In genomic region chr5:121038438-121038837, GRCh38 we compare ENCODE assay signal across 35 cellular contexts.
DNase-seq lines count a peak whose midpoint lies in the region; ATAC-seq, FAIRE-seq and TF ChIP-seq lines count a peak whose summit lies in the region.
"Had no signal": no experiment of that assay in that cellular context is flagged by ENCODE, and none has a peak within 500 bp of the region (broad histone marks: within the 10 kb centered on the region; RNA-seq: fewer than 3 reads in every experiment).

No MANE protein-coding gene starts in this region.

- no peak overlapping the region for H3K27ac ChIP-seq in ACC112 (ENCODE audit: low read depth, low read length)
- H3K27ac ChIP-seq in K562 (ENCODE audit: extremely low read depth, low read depth, low read length), result no peak overlapping the region
- H3K27ac ChIP-seq: 22Rv1; A549; BLaER1; BLaER1 treated with 17β-estradiol and CSF1 and Interleukin-3, amounts not matched to agents 10 nM and 100 nM; C4-2B had no signal

- TF ChIP-seq RAD21 in K562 (CRISPR knock-in tag; conservative IDR thresholded peaks at IDR 0.05 in 1 of 2, IDR thresholded peaks at IDR 0.05 in 1 of 2), result no peak

- H3K9me3 ChIP-seq in K562 (replicated peaks; ENCODE audit: control insufficient read depth, insufficient read depth, low read depth, low read length), result no peaks in the 10 kb centered on the region; the same call in 1 of the 2 replicates
- H3K9me3 ChIP-seq: A549; BE2C; BLaER1; BLaER1 treated with 17β-estradiol and CSF1 and Interleukin-3, amounts not matched to agents 10 nM and 100 nM; Caco-2 had no signal

- intact Hi-C loops in K562 (cut with micrococcal nuclease), result no loop called here
- intact Hi-C loops in activated T-helper 2 cell treated with anti-CD3 and anti-CD28 coated beads, Interferon-gamma antibody, Interleukin-2, Interleukin-4, amounts not matched to agents 10 μg/mL and 5 μg/mL and 100 μg/mL, durations not matched to agents 14 hours and 24 hours and 36 hours (cut with micrococcal nuclease), result no loop called here

- TF ChIP-seq CTCF in K562 (IDR thresholded peaks at IDR 0.05 in 2 of 3, conservative IDR thresholded peaks at IDR 0.05 in 1 of 3; ENCODE audit: insufficient read depth in 2 of 3, low read depth in 1 of 3, low read length in 3 of 3), result no peak

- H4K20me1 ChIP-seq in K562 (replicated peaks; ENCODE audit: control insufficient read depth, insufficient read depth, low read length), result no peaks in the 10 kb centered on the region
- H4K20me1 ChIP-seq: BLaER1; BLaER1 treated with 17β-estradiol and CSF1 and Interleukin-3, amounts not matched to agents 10 nM and 100 nM had no signal

- H3K36me3 ChIP-seq in ACC112 (ENCODE audit: insufficient read depth, low read length) (no peaks in the 10 kb centered on the region), K562 (ENCODE audit: control insufficient read depth, insufficient read depth, low read length) (no peaks in the 10 kb centered on the region)
- H3K36me3 ChIP-seq: BE2C; BLaER1; BLaER1 treated with 17β-estradiol and CSF1 and Interleukin-3, amounts not matched to agents 10 nM and 100 nM had no signal

- H3K4me3 ChIP-seq in ACC112 (ENCODE audit: low read depth, low read length) (no peak overlapping the region), K562 (no peak overlapping the region)
- H3K4me3 ChIP-seq: A549; BLaER1; BLaER1 treated with 17β-estradiol and CSF1 and Interleukin-3, amounts not matched to agents 10 nM and 100 nM had no signal

- H3K27ac Mint-ChIP-seq in activated T-helper 2 cell treated with anti-CD3 and anti-CD28 coated beads, Interferon-gamma antibody, Interleukin-2, Interleukin-4, amounts not matched to agents 10 μg/mL and 5 μg/mL and 100 μg/mL, durations not matched to agents 14 hours and 24 hours and 36 hours, result no peak overlapping the region
- H3K27ac Mint-ChIP-seq: B cell; CD14-positive monocyte; CD4-positive, alpha-beta memory T cell; CD4-positive, alpha-beta T cell; CD4-positive, CD25-positive, alpha-beta regulatory T cell; CD8-positive, alpha-beta memory T cell; CD8-positive, alpha-beta T cell had no signal

- no TSS peak for BruUV-seq in K562 (replicated peaks; lab: Mats Ljungman, UMichigan)

- no peaks in the 10 kb centered on the region for H3K27me3 Mint-ChIP-seq in activated T-helper 2 cell treated with anti-CD3 and anti-CD28 coated beads, Interferon-gamma antibody, Interleukin-2, Interleukin-4, amounts not matched to agents 10 μg/mL and 5 μg/mL and 100 μg/mL, durations not matched to agents 14 hours and 24 hours and 36 hours (ENCODE audit: low read depth)
- H3K27me3 Mint-ChIP-seq: B cell; CD4-positive, alpha-beta memory T cell; CD4-positive, alpha-beta T cell; CD4-positive, CD25-positive, alpha-beta regulatory T cell; CD8-positive, alpha-beta memory T cell had no signal

- CTCF ChIA-PET in K562 (lab: Yijun Ruan, JAX; ENCODE audit: low intra/inter-chr PET ratio), result no interaction called here

- no peaks in the 10 kb centered on the region for H3K36me3 Mint-ChIP-seq in activated T-helper 2 cell treated with anti-CD3 and anti-CD28 coated beads, Interferon-gamma antibody, Interleukin-2, Interleukin-4, amounts not matched to agents 10 μg/mL and 5 μg/mL and 100 μg/mL, durations not matched to agents 14 hours and 24 hours and 36 hours (ENCODE audit: low read depth)
- H3K36me3 Mint-ChIP-seq: CD14-positive monocyte; CD4-positive, alpha-beta memory T cell; CD4-positive, CD25-positive, alpha-beta regulatory T cell; CD8-positive, alpha-beta memory T cell; CD8-positive, alpha-beta T cell had no signal

- FAIRE-seq in K562 (lab: Jason Lieb, UNC), result no peak
- FAIRE-seq: A204.1, A549, D721Med had no signal

- no peak for TF ChIP-seq POLR2A in K562 (conservative IDR thresholded peaks at IDR 0.05)

- peaks cover 18% of the 10 kb centered on the region for H3K9me3 Mint-ChIP-seq in activated T-helper 2 cell treated with anti-CD3 and anti-CD28 coated beads, Interferon-gamma antibody, Interleukin-2, Interleukin-4, amounts not matched to agents 10 μg/mL and 5 μg/mL and 100 μg/mL, durations not matched to agents 14 hours and 24 hours and 36 hours
- H3K9me3 Mint-ChIP-seq: CD8-positive, alpha-beta T cell had no signal

- H3K9ac ChIP-seq in K562 (ENCODE audit: insufficient read depth in 1 of 2, low read depth in 2 of 2, low read length in 2 of 2), result no peak overlapping the region
- H3K9ac ChIP-seq: BLaER1; BLaER1 treated with 17β-estradiol and CSF1 and Interleukin-3, amounts not matched to agents 10 nM and 100 nM had no signal

- H3K9me1 ChIP-seq in K562 (ENCODE audit: control insufficient read depth, insufficient read depth, low read length), result no peaks in the 10 kb centered on the region

- in situ Hi-C loops in K562 (cut with MboI), result no loop called here

- H3K4me1 ChIP-seq in ACC112 (ENCODE audit: control insufficient read depth, insufficient read depth, low read length, unreplicated experiment) (no peaks in the 10 kb centered on the region), K562 (replicated peaks in 1 of 2; ENCODE audit: control insufficient read depth in 2 of 2, insufficient read depth in 2 of 2, low read length in 2 of 2) (no peaks in the 10 kb centered on the region)
- H3K4me1 ChIP-seq: A549, BE2C, BLaER1, Caco-2 had no signal

- ATAC-seq in K562, result no peak
- ATAC-seq: A549; CD8-positive, alpha-beta T cell had no signal

- no peaks in the 10 kb centered on the region for H3K27me3 ChIP-seq in ACC112 (ENCODE audit: insufficient read depth, low read length)
- no peaks in the 10 kb centered on the region for H3K27me3 ChIP-seq in K562 (ENCODE audit: control insufficient read depth in 2 of 2, insufficient read depth in 2 of 2, low read length in 2 of 2)
- H3K27me3 ChIP-seq: BE2C; BLaER1; BLaER1 treated with 17β-estradiol and CSF1 and Interleukin-3, amounts not matched to agents 10 nM and 100 nM had no signal

- H2AFZ ChIP-seq in ACC112 (ENCODE audit: low read length, unreplicated experiment), result peak overlapping the region; percentile 25
- no peak overlapping the region for H2AFZ ChIP-seq in K562 (ENCODE audit: low read depth, low read length)

- H3K4me3 Mint-ChIP-seq in activated T-helper 2 cell treated with anti-CD3 and anti-CD28 coated beads, Interferon-gamma antibody, Interleukin-2, Interleukin-4, amounts not matched to agents 10 μg/mL and 5 μg/mL and 100 μg/mL, durations not matched to agents 14 hours and 24 hours and 36 hours (ENCODE audit: low read depth), result no peak overlapping the region
- H3K4me3 Mint-ChIP-seq: B cell; CD14-positive monocyte; CD4-positive, alpha-beta memory T cell; CD4-positive, alpha-beta T cell; CD4-positive, CD25-positive, alpha-beta regulatory T cell; CD8-positive, alpha-beta memory T cell; CD8-positive, alpha-beta T cell had no signal

- peak; percentile 0 for DNase-seq in OCI-M1 (lab: John Stamatoyannopoulos, UW)
- no peak for DNase-seq in K562 (ENCODE audit: extremely low read depth in 1 of 4, low spot score in 3 of 4)
- no peak for DNase-seq in SK-N-DZ (ENCODE audit: low spot score)
- DNase-seq in activated T-helper 2 cell treated with anti-CD3 and anti-CD28 coated beads, Interferon-gamma antibody, Interleukin-2, Interleukin-4, amounts not matched to agents 10 μg/mL and 5 μg/mL and 100 μg/mL, durations not matched to agents 14 hours and 24 hours and 36 hours (ENCODE audit: low spot score), result no peak
- no peak for DNase-seq in NCI-H187 treated with DMSO at 0.1 percent for 48 hours (lab: John Stamatoyannopoulos, UW)
- DNase-seq: 8988T; ACHN; AML-193; BE2C; C1 segment of cervical spinal cord; Caco-2; Calu3; CD4-positive, alpha-beta memory T cell; CD4-positive, alpha-beta T cell; CD4-positive, CD25-positive, alpha-beta regulatory T cell; CD8-positive, alpha-beta memory T cell; CD8-positive, alpha-beta T cell; COR-L47; DMS 273 treated with DMSO at 0.1 percent for 48 hours; DMS153; DMS53; DMS79; DMS79 treated with DMSO at 0.1 percent for 48 hours; DND-41; EL had no signal

- WGBS in K562 (ENCODE audit: insufficient coverage, low coverage, missing lambda C conversion rate), result 4% methylated on average over 4 of the region's 4 CpGs

- POLR2A ChIA-PET in K562 (lab: Yijun Ruan, JAX), result no interaction called here

- no peak for TF ChIP-seq EP300 in K562 (IDR thresholded peaks at IDR 0.05; ENCODE audit: low read length)

- H3K79me2 ChIP-seq in ACC112 (ENCODE audit: control insufficient read depth, insufficient read depth, low read length, unreplicated experiment) (no peaks in the 10 kb centered on the region), K562 (ENCODE audit: control insufficient read depth, insufficient read depth, low read length) (no peaks in the 10 kb centered on the region)

- H3K4me1 Mint-ChIP-seq in activated T-helper 2 cell treated with anti-CD3 and anti-CD28 coated beads, Interferon-gamma antibody, Interleukin-2, Interleukin-4, amounts not matched to agents 10 μg/mL and 5 μg/mL and 100 μg/mL, durations not matched to agents 14 hours and 24 hours and 36 hours (ENCODE audit: low read depth), result no peaks in the 10 kb centered on the region
- H3K4me1 Mint-ChIP-seq: B cell; CD14-positive monocyte; CD4-positive, alpha-beta memory T cell; CD4-positive, CD25-positive, alpha-beta regulatory T cell; CD8-positive, alpha-beta memory T cell had no signal

- no peak overlapping the region for H3K4me2 ChIP-seq in K562 (ENCODE audit: insufficient read depth, low read length)
- H3K4me2 ChIP-seq: A549; BLaER1; BLaER1 treated with 17β-estradiol and CSF1 and Interleukin-3, amounts not matched to agents 10 nM and 100 nM had no signal

TF ChIP-seq in K562, 482 proteins besides CTCF, POLR2A, EP300 and RAD21 (continues in another document):
- TF ChIP-seq ZNF316 (IDR thresholded peaks at IDR 0.05), result 0 out of 2 replicates have a peak, but pooled peaks have one; percentile 4
- TF ChIP-seq ZNF133 (CRISPR knock-in tag; IDR thresholded peaks at IDR 0.05), result no peak
- TF ChIP-seq HMGXB4 (CRISPR knock-in tag; IDR thresholded peaks at IDR 0.05), result no peak
- TF ChIP-seq CEBPG (CRISPR knock-in tag; IDR thresholded peaks at IDR 0.05), result no peak
- no peak for TF ChIP-seq CEBPG (tag; conservative IDR thresholded peaks at IDR 0.05 in 1 of 2, IDR thresholded peaks at IDR 0.05 in 1 of 2)
